9 cellular contexts compared by ENCODE assay signal in the genomic region with DNA sequence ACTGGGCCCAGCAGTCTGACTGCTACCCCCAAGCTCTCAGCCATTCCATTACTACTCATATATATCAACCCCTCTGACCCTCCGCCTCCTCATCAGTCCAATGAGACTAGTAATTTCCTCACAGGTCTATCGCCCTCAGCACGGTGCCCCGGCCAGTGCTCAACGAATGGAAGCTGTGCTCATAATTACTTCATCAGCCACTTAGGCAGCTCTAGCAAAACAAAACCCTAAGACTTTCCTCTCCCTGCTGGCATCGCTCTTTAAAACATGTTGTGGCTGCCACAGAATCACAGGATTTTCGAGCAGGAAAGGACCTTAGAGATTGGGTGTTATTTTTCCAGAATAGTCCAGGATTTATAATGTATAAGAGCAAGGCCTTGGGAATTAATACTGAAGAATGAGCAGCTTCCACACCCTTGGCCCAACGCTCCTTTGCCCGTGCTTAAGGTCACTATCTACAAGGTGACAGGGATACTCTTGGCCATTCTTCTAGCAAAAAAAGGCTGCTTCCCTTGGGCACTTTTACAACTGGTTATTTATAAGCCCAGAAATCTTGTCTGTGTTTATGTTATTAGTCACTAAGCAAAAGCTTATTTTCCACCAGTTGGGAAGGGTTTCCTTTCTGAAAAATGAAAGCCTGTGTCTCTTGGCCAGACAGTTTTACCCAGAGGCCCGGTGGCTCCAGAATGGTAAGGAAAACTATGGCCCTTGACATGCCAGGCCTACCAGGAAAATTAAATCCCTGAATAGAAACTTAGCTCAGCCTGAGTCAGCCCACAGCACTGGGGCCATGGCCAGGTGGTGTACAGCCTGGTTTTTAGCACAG. TPM values are rescaled to one million over a fixed set of nuclear protein-coding genes. Genes with fewer than 3 reads are reported as not detected.
DNase-seq lines count a peak whose midpoint lies in the region; ATAC-seq, FAIRE-seq and TF ChIP-seq lines count a peak whose summit lies in the region.
"Had no signal": no experiment of that assay in that cellular context is flagged by ENCODE, and none has a peak within 500 bp of the region (broad histone marks: within the 10 kb centered on the region; RNA-seq: fewer than 3 reads in every experiment).

No MANE protein-coding gene starts in this region.

- intact Hi-C loops in psoas muscle (cut with DNase I): loop anchor here in 1 of 2 donors (5.0 kb wide), 1 partner anchor 37 kb away; no protein-coding TSS in a partner anchor

- H3K4me3 ChIP-seq in astrocyte (ENCODE audit: insufficient read depth, low read depth, low read length) (peak overlapping the region; percentile 19), psoas muscle (no peak overlapping the region)

- peaks cover 32% of the 10 kb centered on the region for H3K4me1 ChIP-seq in astrocyte (ENCODE audit: insufficient read depth, low read length)
- peaks cover 38% of the 10 kb centered on the region for H3K4me1 ChIP-seq in psoas muscle

- H4K20me1 ChIP-seq in astrocyte (ENCODE audit: insufficient read depth, low read length): no peaks in the 10 kb centered on the region

- no peak overlapping the region for H2AFZ ChIP-seq in astrocyte (ENCODE audit: low read depth, low read length)

- in situ Hi-C loops in Caki2 (cut with HindIII; ENCODE audit: low pct_unique_long_range_greater_than_20kb, low sequenced_read_pairs): no loop called here

- peak overlapping the region; percentile 92 for H3K27ac Mint-ChIP-seq in astrocyte (ENCODE audit: unreplicated experiment)
- peak overlapping the region in 1 of 10 donors; percentile 37 for H3K27ac Mint-ChIP-seq in naive thymus-derived CD8-positive, alpha-beta T cell
- H3K27ac Mint-ChIP-seq: CD4-positive, alpha-beta memory T cell had no signal

- H3K4me3 Mint-ChIP-seq in astrocyte (ENCODE audit: unreplicated experiment): no peak overlapping the region
- no peak overlapping the region for H3K4me3 Mint-ChIP-seq in naive thymus-derived CD8-positive, alpha-beta T cell
- H3K4me3 Mint-ChIP-seq: CD4-positive, alpha-beta memory T cell had no signal

- 51 to 53% (median 52%) methylated on average over 10 of the region's 10 CpGs for WGBS in psoas muscle, 3 donors

- H3K4me1 Mint-ChIP-seq in astrocyte (ENCODE audit: low read depth, unreplicated experiment): peaks cover 56% of the 10 kb centered on the region
- no peaks in the 10 kb centered on the region for H3K4me1 Mint-ChIP-seq in naive thymus-derived CD8-positive, alpha-beta T cell
- H3K4me1 Mint-ChIP-seq: CD4-positive, alpha-beta memory T cell had no signal

- DNase-seq in Caki2 (ENCODE audit: low read depth): peak; percentile 80
- peak; percentile 91 for DNase-seq in astrocyte (ENCODE audit: low read depth)
- peak; percentile 25 for DNase-seq in globus pallidus (ENCODE audit: low spot score)
- peak; percentile 59 to 62 for DNase-seq in psoas muscle
- DNase-seq in naive thymus-derived CD8-positive, alpha-beta T cell: no peak
- DNase-seq in NCI-H128 (lab: John Stamatoyannopoulos, UW; ENCODE audit: unreplicated experiment): no peak
- DNase-seq: CD4-positive, alpha-beta memory T cell had no signal

- H3K79me2 ChIP-seq in astrocyte (ENCODE audit: insufficient read depth, low read length): peaks cover 51% of the 10 kb centered on the region

- H3K9me3 Mint-ChIP-seq in astrocyte (ENCODE audit: unreplicated experiment): no peaks in the 10 kb centered on the region
- no peaks in the 10 kb centered on the region for H3K9me3 Mint-ChIP-seq in naive thymus-derived CD8-positive, alpha-beta T cell

- ATAC-seq in psoas muscle (peak; percentile 85 to 95 (median 90)), HG02852 (IDR thresholded peaks at IDR 0.05; ENCODE audit: unreplicated experiment) (no peak)
- ATAC-seq in activated CD4-positive, CD25-positive, alpha-beta regulatory T cell treated with anti-CD3 and anti-CD28 coated beads, Interleukin-2, amount 50 U/mL, for 24 hours: no peak
- no peak for ATAC-seq in naive thymus-derived CD8-positive, alpha-beta T cell

- H3K36me3 ChIP-seq in astrocyte (ENCODE audit: insufficient read depth, low read length) (peaks cover 7% of the 10 kb centered on the region), psoas muscle (ENCODE audit: insufficient read depth in 1 of 2, low read depth in 1 of 2) (peaks cover 0 to 13% of the 10 kb centered on the region in 2 donors)

- peaks cover 58% of the 10 kb centered on the region for H3K36me3 Mint-ChIP-seq in astrocyte (ENCODE audit: low read depth, unreplicated experiment)
- no peaks in the 10 kb centered on the region for H3K36me3 Mint-ChIP-seq in naive thymus-derived CD8-positive, alpha-beta T cell
- H3K36me3 Mint-ChIP-seq: CD4-positive, alpha-beta memory T cell had no signal

- H3K9ac ChIP-seq in astrocyte (ENCODE audit: low read length): peak overlapping the region; percentile 67

- no peaks in the 10 kb centered on the region for H3K27me3 Mint-ChIP-seq in astrocyte (ENCODE audit: low read depth, unreplicated experiment)
- peaks cover 0 to 16% (median 6%) of the 10 kb centered on the region in 5 donors for H3K27me3 Mint-ChIP-seq in naive thymus-derived CD8-positive, alpha-beta T cell

- FAIRE-seq in astrocyte (lab: Jason Lieb, UNC): peak; percentile 66

- POLR2A ChIA-PET in naive thymus-derived CD8-positive, alpha-beta T cell (lab: Charles Lee): no interaction called here

- H3K4me2 ChIP-seq in astrocyte (ENCODE audit: low read length): peak overlapping the region; percentile 63

- no peak for TF ChIP-seq CTCF in astrocyte (IDR thresholded peaks at IDR 0.05; ENCODE audit: insufficient read depth, low read depth, low read length)
- TF ChIP-seq CTCF in psoas muscle (IDR thresholded peaks at IDR 0.05): no peak

- H3K9me3 ChIP-seq in astrocyte (ENCODE audit: insufficient read depth, low read depth, low read length): no peaks in the 10 kb centered on the region
- H3K9me3 ChIP-seq in psoas muscle: no peaks in the 10 kb centered on the region

- H3K27me3 ChIP-seq in astrocyte (ENCODE audit: insufficient read depth, low read length) (no peaks in the 10 kb centered on the region), psoas muscle (ENCODE audit: insufficient read depth in 3 of 3, low read length in 2 of 3) (no peaks in the 10 kb centered on the region)

- H3K27ac ChIP-seq in astrocyte (ENCODE audit: low read depth, low read length): peak overlapping the region; percentile 91
- H3K27ac ChIP-seq in psoas muscle: peak overlapping the region; percentile 82

RNA-seq across cellular contexts. Expression of gene NUAK1, which starts 48.0 kb away (rescaled TPM):
- total RNA-seq in Caki2 (2014; rRNA removed; shearing (Covaris generic); ENCODE audit: low replicate concordance): 3.7 and 5.4 TPM in 2 replicates
- total RNA-seq in astrocyte (94.0 and 96.1 TPM in 2 replicates), psoas muscle (100 to 1,000 TPM in 1 of 4 donors, 10 to 100 TPM in 3; 19.8 to 102 (median 35.6) TPM)
- 10 to 100 TPM in 2 of 3 donors, 1 to 10 TPM in 1; 7.0 to 21.8 (median 10.2) TPM for polyA plus RNA-seq in psoas muscle
- total RNA-seq in naive thymus-derived CD8-positive, alpha-beta T cell: not detected
- polyA plus RNA-seq in naive thymus-derived CD8-positive, alpha-beta T cell: under 1 TPM in 1 of 3 donors, not detected in 2; 0.08 TPM
- total RNA-seq: CD4-positive, alpha-beta memory T cell had no signal
- polyA plus RNA-seq: CD4-positive, alpha-beta memory T cell had no signal

Comparison
In these comparisons a context has a peak if more than half of its experiments do, and no peak if none do; other contexts are left out.
1. DNase-seq: peak in Caki2 (single experiment), astrocyte (single experiment), globus pallidus (single experiment) and psoas muscle (2 of 2); none in naive thymus-derived CD8-positive, alpha-beta T cell (0 of 10) and NCI-H128 (single experiment).
2. ATAC-seq: peak in psoas muscle (4 of 4); none in HG02852 (single experiment), activated CD4-positive, CD25-positive, alpha-beta regulatory T cell treated with anti-CD3 and anti-CD28 coated beads, Interleukin-2, amount 50 U/mL, for 24 hours (0 of 2) and naive thymus-derived CD8-positive, alpha-beta T cell (0 of 2).